In genomic region chr12:49624919-49625577, GRCh38 we compare ENCODE assay signal across 12 cellular contexts. TPM values are rescaled to one million over a fixed set of nuclear protein-coding genes. Genes with fewer than 3 reads are reported as not detected.
DNase-seq lines count a peak whose midpoint lies in the region; ATAC-seq, FAIRE-seq and TF ChIP-seq lines count a peak whose summit lies in the region.
"Had no signal": no experiment of that assay in that cellular context is flagged by ENCODE, and none has a peak within 500 bp of the region (broad histone marks: within the 10 kb centered on the region; RNA-seq: fewer than 3 reads in every experiment).

No MANE protein-coding gene starts in this region.

- H3K36me3 ChIP-seq in GM23248 (ENCODE audit: low read depth) (no peaks in the 10 kb centered on the region), adipocyte (ENCODE audit: control insufficient read depth, insufficient read depth, low read length, severe bottlenecking) (no peaks in the 10 kb centered on the region), keratinocyte (ENCODE audit: control insufficient read depth in 2 of 2, extremely low read depth in 1 of 2, insufficient read depth in 2 of 2, low read length in 2 of 2) (no peaks in the 10 kb centered on the region)

- 59 to 68% methylated on average over 4 of the region's 4 CpGs for WGBS in GM23248 (ENCODE audit: low coverage in 1 of 2, low lambda C conversion rate in 2 of 2, missing lambda C conversion rate in 2 of 2), 2 experiments

- H3K9me1 ChIP-seq in keratinocyte (ENCODE audit: control insufficient read depth, extremely low read depth, insufficient read depth, low read length) = peaks cover 7% of the 10 kb centered on the region

- no peaks in the 10 kb centered on the region for H3K27me3 ChIP-seq in GM23248 (replicated peaks; ENCODE audit: insufficient read depth)
- H3K27me3 ChIP-seq in adipocyte (replicated peaks; ENCODE audit: control insufficient read depth, insufficient read depth, low read length) = no peaks in the 10 kb centered on the region
- H3K27me3 ChIP-seq in keratinocyte (ENCODE audit: control insufficient read depth, extremely low read depth, insufficient read depth, low read length) = no peaks in the 10 kb centered on the region
- H3K27me3 ChIP-seq: body of pancreas had no signal

- peaks cover 33% of the 10 kb centered on the region for H3F3A ChIP-seq in GM23248 (ENCODE audit: insufficient read depth)

- FAIRE-seq in keratinocyte (lab: Jason Lieb, UNC) = peak; percentile 74

- H3K79me2 ChIP-seq in GM23248 (ENCODE audit: insufficient read depth) = no peaks in the 10 kb centered on the region
- H3K79me2 ChIP-seq in keratinocyte (ENCODE audit: control insufficient read depth, insufficient read depth, low read length) = peaks cover 2% of the 10 kb centered on the region

- peak; percentile 45 for DNase-seq in AG10803 (ENCODE audit: low read depth)
- peak; percentile 44 for DNase-seq in GM23248
- peak; percentile 21 for DNase-seq in adipocyte (ENCODE audit: low read depth)
- DNase-seq in keratinocyte (ENCODE audit: low read depth, low spot score) = no peak
- DNase-seq in NCI-H446 treated with DMSO at 0.1 percent for 48 hours (lab: John Stamatoyannopoulos, UW) = no peak
- DNase-seq in activated CD4-positive, alpha-beta T cell treated with anti-CD3 and anti-CD28 coated beads, Interleukin-2, amount 50 U/mL, for 1 hour = no peak
- no peak for DNase-seq in NCI-H1417 (lab: John Stamatoyannopoulos, UW)
- DNase-seq: hippocampal formation; NCI-H524; stimulated activated CD4-positive, alpha-beta T cell treated with anti-CD3 and anti-CD28 coated beads, Interleukin-2, amount 100 ng/mL, for 48 hours had no signal

- ATAC-seq in GM21360 (IDR thresholded peaks at IDR 0.05; ENCODE audit: unreplicated experiment) = no peak
- ATAC-seq: body of pancreas had no signal

- dilution Hi-C loops in keratinocyte (cut with MboI; ENCODE audit: extremely low pct_ligation_motif_present, low sequenced_read_pairs) = no loop called here

- no peaks in the 10 kb centered on the region for H4K20me1 ChIP-seq in GM23248 (ENCODE audit: insufficient read depth)
- H4K20me1 ChIP-seq in keratinocyte (ENCODE audit: control insufficient read depth, extremely low read depth, insufficient read depth, low read length) = no peaks in the 10 kb centered on the region

- TF ChIP-seq CTCF in AG10803 (conservative IDR thresholded peaks at IDR 0.05; ENCODE audit: low read length) (no peak), keratinocyte (optimal IDR thresholded peaks at IDR 0.05 in 1 of 3, IDR thresholded peaks at IDR 0.05 in 1 of 3, conservative IDR thresholded peaks at IDR 0.05 in 1 of 3; ENCODE audit: extremely low read depth in 1 of 3, insufficient read depth in 2 of 3, low read length in 3 of 3) (no peak)

- H3K9me3 ChIP-seq in GM23248 (ENCODE audit: low read depth) (no peaks in the 10 kb centered on the region), adipocyte (ENCODE audit: control insufficient read depth, low read length) (no peaks in the 10 kb centered on the region), keratinocyte (ENCODE audit: control insufficient read depth, low read depth, low read length) (no peaks in the 10 kb centered on the region)
- H3K9me3 ChIP-seq: body of pancreas had no signal

- H3K9me2 ChIP-seq in GM23248 (ENCODE audit: insufficient read depth) = no peaks in the 10 kb centered on the region

- H2AFZ ChIP-seq in GM23248 = no peak overlapping the region
- H2AFZ ChIP-seq in keratinocyte (ENCODE audit: control insufficient read depth, low read length) = peak overlapping the region; percentile 38

- H3K27ac ChIP-seq in GM23248 (no peak overlapping the region), keratinocyte (ENCODE audit: control insufficient read depth, insufficient read depth, low read length) (peak overlapping the region; percentile 65)

- H3K4me2 ChIP-seq in GM23248 (ENCODE audit: unreplicated experiment) = no peak overlapping the region
- peak overlapping the region; percentile 82 for H3K4me2 ChIP-seq in keratinocyte (ENCODE audit: control insufficient read depth, extremely low read depth, insufficient read depth, low read depth, low read length)

- H3K4me1 ChIP-seq in GM23248 (ENCODE audit: insufficient read depth) (peaks cover 25% of the 10 kb centered on the region), adipocyte (ENCODE audit: control insufficient read depth, insufficient read depth, low read length) (peaks cover 26% of the 10 kb centered on the region), keratinocyte (ENCODE audit: control insufficient read depth, extremely low read depth, insufficient read depth, low read length) (peaks cover 58% of the 10 kb centered on the region)

- H3K9ac ChIP-seq in GM23248 (no peak overlapping the region), adipocyte (ENCODE audit: low read length) (no peak overlapping the region), keratinocyte (ENCODE audit: control insufficient read depth, extremely low read depth, insufficient read depth, low read length) (no peak overlapping the region)

- H3K4me3 ChIP-seq in AG10803 (ENCODE audit: low read length) (no peak overlapping the region), GM23248 (no peak overlapping the region), adipocyte (ENCODE audit: low read length) (no peak overlapping the region), keratinocyte (ENCODE audit: control insufficient read depth in 2 of 3, extremely low read depth in 1 of 3, insufficient read depth in 2 of 3, low read depth in 1 of 3, low read length in 3 of 3) (peak overlapping the region in 1 of 3 experiments; percentile 67)
- H3K4me3 ChIP-seq: body of pancreas had no signal

- in situ Hi-C loops in GM23248 (cut with MboI) = no loop called here

RNA-seq across cellular contexts. Expression of gene PRPF40B, which starts 1.7 kb away (rescaled TPM):
- 9.9 and 10.2 TPM in 2 replicates for total RNA-seq in GM23248 (2014; rRNA removed; shearing (Covaris generic))
- polyA plus RNA-seq in GM23248 (2016; fragmentation: Nextera tagmentation; extraction: Ambion mirVana) (11.6 and 12.6 TPM in 2 replicates), keratinocyte (12.7 to 19.0 TPM (median 13.3 TPM) in 3 replicates)
- 19.3 TPM for polyA plus RNA-seq in keratinocyte (2011; ENCODE audit: low read depth)
- polyA plus RNA-seq in keratinocyte (2011; cell fraction: cytosol; rRNA removed) = 5.5 and 10.5 TPM in 2 replicates
- polyA plus RNA-seq in keratinocyte (2011; cell fraction: nucleus; rRNA removed) = 44.4 and 54.0 TPM in 2 replicates
- polyA plus RNA-seq in keratinocyte (2012; ENCODE audit: low replicate concordance) = 12.7 and 15.3 TPM in 2 replicates
- 5.5 to 13.2 TPM (median 11.8 TPM) in 3 replicates for polyA minus RNA-seq in keratinocyte
- 6.1 TPM for polyA minus RNA-seq in keratinocyte (2011; cell fraction: cytosol; rRNA and poly(A)+ RNA removed)
- polyA minus RNA-seq in keratinocyte (2011; cell fraction: nucleus; rRNA and poly(A)+ RNA removed) = 9.2 and 14.7 TPM in 2 replicates

RNA-seq across cellular contexts. Expression of gene FAM186B, which starts 19.6 kb away (rescaled TPM):
- 0.22 and 1.4 TPM in 2 replicates for total RNA-seq in GM23248 (2014; rRNA removed; shearing (Covaris generic))
- polyA plus RNA-seq in GM23248 (2016; fragmentation: Nextera tagmentation; extraction: Ambion mirVana) (0.14 and 0.38 TPM in 2 replicates), keratinocyte (0.12 to 0.23 TPM (median 0.13 TPM) in 3 replicates)
- not detected for polyA plus RNA-seq in keratinocyte (2011; ENCODE audit: low read depth)
- polyA plus RNA-seq in keratinocyte (2011; cell fraction: cytosol; rRNA removed) = 0.14 and 0.18 TPM in 2 replicates
- 0.17 and 0.19 TPM in 2 replicates for polyA plus RNA-seq in keratinocyte (2011; cell fraction: nucleus; rRNA removed)
- polyA plus RNA-seq in keratinocyte (2012; ENCODE audit: low replicate concordance) = 0.20 and 0.26 TPM in 2 replicates
- polyA minus RNA-seq in keratinocyte = 0.20 to 0.26 TPM in 2 of 3 replicates, not detected in the other
- not detected for polyA minus RNA-seq in keratinocyte (2011; cell fraction: cytosol; rRNA and poly(A)+ RNA removed)
- 0.32 and 0.47 TPM in 2 replicates for polyA minus RNA-seq in keratinocyte (2011; cell fraction: nucleus; rRNA and poly(A)+ RNA removed)

RNA-seq across cellular contexts. Expression of gene MCRS1, which starts 57.1 kb away (rescaled TPM):
- total RNA-seq in GM23248 (2014; rRNA removed; shearing (Covaris generic)) = 54.9 and 60.4 TPM in 2 replicates
- 64.2 and 66.0 TPM in 2 replicates for polyA plus RNA-seq in GM23248 (2016; fragmentation: Nextera tagmentation; extraction: Ambion mirVana)
- 40.7 to 55.8 TPM (median 49.3 TPM) in 3 replicates for polyA plus RNA-seq in keratinocyte
- 31.3 TPM for polyA plus RNA-seq in keratinocyte (2011; ENCODE audit: low read depth)
- 30.4 and 51.8 TPM in 2 replicates for polyA plus RNA-seq in keratinocyte (2011; cell fraction: cytosol; rRNA removed)
- 50.5 and 59.7 TPM in 2 replicates for polyA plus RNA-seq in keratinocyte (2011; cell fraction: nucleus; rRNA removed)
- 26.4 and 47.7 TPM in 2 replicates for polyA plus RNA-seq in keratinocyte (2012; ENCODE audit: low replicate concordance)
- polyA minus RNA-seq in keratinocyte = 51.0 to 95.2 TPM (median 52.9 TPM) in 3 replicates
- polyA minus RNA-seq in keratinocyte (2011; cell fraction: cytosol; rRNA and poly(A)+ RNA removed) = 49.9 TPM
- 15.7 and 16.5 TPM in 2 replicates for polyA minus RNA-seq in keratinocyte (2011; cell fraction: nucleus; rRNA and poly(A)+ RNA removed)

Comparison
In these comparisons a context has a peak if more than half of its experiments do, and no peak if none do; other contexts are left out.
1. DNase-seq: peak in AG10803 (single experiment), GM23248 (single experiment) and adipocyte (single experiment); none in keratinocyte (single experiment), NCI-H446 treated with DMSO at 0.1 percent for 48 hours (single experiment), activated CD4-positive, alpha-beta T cell treated with anti-CD3 and anti-CD28 coated beads, Interleukin-2, amount 50 U/mL, for 1 hour (single experiment) and NCI-H1417 (0 of 3).